ENCODE assay signal across 11 cellular contexts in genomic region chr3:194276768-194277546, GRCh38.
DNase-seq lines count a peak whose midpoint lies in the region; ATAC-seq and TF ChIP-seq lines count a peak whose summit lies in the region.
"Had no signal": no experiment of that assay in that cellular context is flagged by ENCODE, and none has a peak within 500 bp of the region (broad histone marks: within the 10 kb centered on the region; RNA-seq: fewer than 3 reads in every experiment).

No MANE protein-coding gene starts in this region.

- POLR2A ChIA-PET in A673 (lab: Charles Lee; ENCODE audit: low non-redundant PET): interaction anchor here (0.6 kb wide), 1 partner anchor 1355 kb away, joined by 3 read pairs; no protein-coding TSS in a partner anchor

- TF ChIP-seq EP300 in esophagus muscularis mucosa (IDR thresholded peaks at IDR 0.05): no peak

- no peak for ATAC-seq in activated T-cell treated with anti-CD3 and anti-CD28 coated beads, Interleukin-2, amount 50 U/mL, for 4 hours

- H3K27ac ChIP-seq in A673 (ENCODE audit: low read depth, low read length, poor library complexity, severe bottlenecking) (peak overlapping the region; percentile 62), esophagus muscularis mucosa (replicated peaks in 1 of 4) (peak overlapping the region; percentile 82 to 92 (median 86))

- peaks cover 3% of the 10 kb centered on the region for H3K27me3 Mint-ChIP-seq in activated T-cell treated with anti-CD3 and anti-CD28 coated beads, Interleukin-2, amount 50 U/mL, for 4 hours (ENCODE audit: low read depth)

- TF ChIP-seq CTCF in A673 (conservative IDR thresholded peaks at IDR 0.05; ENCODE audit: low read depth, low read length) (no peak), esophagus muscularis mucosa (IDR thresholded peaks at IDR 0.05) (no peak)

- no peak overlapping the region for H3K4me3 Mint-ChIP-seq in activated T-cell treated with anti-CD3 and anti-CD28 coated beads, Interleukin-2, amount 50 U/mL, for 4 hours
- H3K4me3 Mint-ChIP-seq: activated naive CD8-positive, alpha-beta T cell treated with anti-CD3 and anti-CD28 coated beads, Interleukin-2, amount 10 ng/mL, durations not matched to agents 7 days and 5 days; memory B cell had no signal

- intact Hi-C loops in A673 (cut with micrococcal nuclease; ENCODE audit: unreplicated experiment): no loop called here
- intact Hi-C loops in esophagus muscularis mucosa (cut with DNase I): no loop called here

- DNase-seq in A673 (ENCODE audit: low spot score) (peak; percentile 18), NCI-H2196 (lab: John Stamatoyannopoulos, UW; ENCODE audit: unreplicated experiment) (peak; percentile 95), esophagus muscularis mucosa (ENCODE audit: extremely low spot score) (no peak), superior temporal gyrus (ENCODE audit: extremely low spot score) (no peak), glomerular visceral epithelial cell (ENCODE audit: extremely low spot score) (no peak), RKO (ENCODE audit: low spot score) (no peak)
- no peak for DNase-seq in activated T-cell treated with anti-CD3 and anti-CD28 coated beads, Interleukin-2, amount 50 U/mL, for 4 hours
- DNase-seq: activated naive CD8-positive, alpha-beta T cell treated with anti-CD3 and anti-CD28 coated beads, Interleukin-2, amount 10 ng/mL, durations not matched to agents 7 days and 5 days; SIG-M5 had no signal

- peaks cover 4% of the 10 kb centered on the region for H3K4me1 Mint-ChIP-seq in activated T-cell treated with anti-CD3 and anti-CD28 coated beads, Interleukin-2, amount 50 U/mL, for 4 hours (ENCODE audit: low read depth)

- WGBS in esophagus muscularis mucosa: 52% methylated on average over 11 of the region's 15 CpGs

- H3K9me3 ChIP-seq in A673 (ENCODE audit: low read depth, low read length, poor library complexity, severe bottlenecking) (no peaks in the 10 kb centered on the region), esophagus muscularis mucosa (no peaks in the 10 kb centered on the region), mucosa of stomach (ENCODE audit: control insufficient read depth, low read length) (no peaks in the 10 kb centered on the region)

- CTCF ChIA-PET in A673 (lab: Charles Lee): interaction anchor here (0.7 kb wide), 1 partner anchor 71 kb away, joined by 3 read pairs; no protein-coding TSS in a partner anchor

- BruUV-seq in A673 (replicated peaks; lab: Mats Ljungman, UMichigan): no TSS peak

- no peaks in the 10 kb centered on the region for H3K9me3 Mint-ChIP-seq in activated T-cell treated with anti-CD3 and anti-CD28 coated beads, Interleukin-2, amount 50 U/mL, for 4 hours
- H3K9me3 Mint-ChIP-seq: activated naive CD8-positive, alpha-beta T cell treated with anti-CD3 and anti-CD28 coated beads, Interleukin-2, amount 10 ng/mL, durations not matched to agents 7 days and 5 days; memory B cell had no signal

- H3K4me1 ChIP-seq in A673 (ENCODE audit: insufficient read depth, low read length, poor library complexity, severe bottlenecking): peaks cover 33% of the 10 kb centered on the region
- peaks cover 32 to 81% (median 69%) of the 10 kb centered on the region in 4 donors for H3K4me1 ChIP-seq in esophagus muscularis mucosa
- peaks cover 20% of the 10 kb centered on the region for H3K4me1 ChIP-seq in mucosa of stomach (ENCODE audit: control insufficient read depth, insufficient read depth, low read length)

- H3K4me3 ChIP-seq in A673 (ENCODE audit: low read depth, low read length, poor library complexity, severe bottlenecking) (no peak overlapping the region), esophagus muscularis mucosa (no peak overlapping the region), mucosa of stomach (ENCODE audit: low read length) (no peak overlapping the region)

- no peaks in the 10 kb centered on the region for H3K36me3 Mint-ChIP-seq in activated T-cell treated with anti-CD3 and anti-CD28 coated beads, Interleukin-2, amount 50 U/mL, for 4 hours (ENCODE audit: insufficient read depth)
- H3K36me3 Mint-ChIP-seq: activated naive CD8-positive, alpha-beta T cell treated with anti-CD3 and anti-CD28 coated beads, Interleukin-2, amount 10 ng/mL, durations not matched to agents 7 days and 5 days; memory B cell had no signal

- H3K9ac ChIP-seq in mucosa of stomach (ENCODE audit: low read length): peak overlapping the region; percentile 22

- H3K36me3 ChIP-seq in A673 (ENCODE audit: insufficient read depth, low read length, poor library complexity, severe bottlenecking) (no peaks in the 10 kb centered on the region), esophagus muscularis mucosa (no peaks in the 10 kb centered on the region), mucosa of stomach (ENCODE audit: control insufficient read depth, insufficient read depth, low read length) (no peaks in the 10 kb centered on the region)

- TF ChIP-seq POLR2A in esophagus muscularis mucosa (IDR thresholded peaks at IDR 0.05; ENCODE audit: low read depth): no peak

- H3K27me3 ChIP-seq in A673 (replicated peaks; ENCODE audit: insufficient read depth, low read depth, low read length, poor library complexity): no peaks in the 10 kb centered on the region
- no peaks in the 10 kb centered on the region for H3K27me3 ChIP-seq in esophagus muscularis mucosa
- H3K27me3 ChIP-seq in mucosa of stomach (ENCODE audit: control insufficient read depth, insufficient read depth, low read length): no peaks in the 10 kb centered on the region

Comparison
In these comparisons a context has a peak if more than half of its experiments do, and no peak if none do; other contexts are left out.
1. DNase-seq: peak in A673 (single experiment) and NCI-H2196 (single experiment); none in esophagus muscularis mucosa (single experiment), superior temporal gyrus (single experiment), activated T-cell treated with anti-CD3 and anti-CD28 coated beads, Interleukin-2, amount 50 U/mL, for 4 hours (single experiment), glomerular visceral epithelial cell (single experiment) and RKO (single experiment).